Comparison of ENCODE assay signal across 9 cellular contexts in the genomic region with DNA sequence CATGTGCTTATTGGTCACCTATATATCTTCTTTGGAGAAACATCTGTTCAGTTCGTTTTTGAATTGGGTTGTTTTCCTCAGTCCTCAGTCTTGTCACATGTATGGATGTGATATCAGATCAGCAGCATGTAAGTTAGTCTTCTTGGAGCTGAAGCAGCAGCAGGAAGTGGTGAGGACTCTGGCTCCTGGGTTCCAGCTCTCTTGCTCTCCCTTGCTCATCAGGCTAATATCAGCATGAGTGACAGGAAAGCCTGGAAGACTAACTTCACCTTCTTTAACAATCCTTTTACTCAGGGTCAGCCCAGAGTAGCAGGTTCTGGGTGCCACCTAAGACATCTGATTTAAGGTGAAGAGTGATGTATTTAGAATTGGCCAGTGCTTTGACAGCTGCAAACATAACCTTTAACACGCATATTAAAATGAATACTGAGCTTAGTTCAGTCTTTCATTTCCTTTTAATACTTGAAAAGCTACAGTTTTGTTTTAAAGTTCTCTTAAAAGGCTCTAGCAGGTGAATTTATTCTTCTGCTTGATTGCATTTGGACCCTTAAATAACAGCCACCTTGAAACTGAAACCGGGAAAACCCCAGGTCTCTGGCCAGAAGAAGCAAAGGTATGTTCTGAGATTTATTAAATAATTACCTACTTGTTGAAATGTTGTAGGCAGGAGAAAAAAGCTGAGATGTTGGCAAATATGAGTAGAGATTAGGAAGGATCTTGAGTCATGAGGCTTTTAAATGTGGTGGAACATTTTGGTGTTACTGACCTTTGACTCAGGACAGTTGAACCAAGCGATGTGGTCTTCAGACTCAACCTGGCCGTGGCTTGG. TPM values are rescaled to one million over a fixed set of nuclear protein-coding genes. Genes with fewer than 3 reads are reported as not detected.
DNase-seq lines count a peak whose midpoint lies in the region; ATAC-seq and TF ChIP-seq lines count a peak whose summit lies in the region.
"Had no signal": no experiment of that assay in that cellular context is flagged by ENCODE, and none has a peak within 500 bp of the region (broad histone marks: within the 10 kb centered on the region; RNA-seq: fewer than 3 reads in every experiment).

No MANE protein-coding gene starts in this region.

- ATAC-seq in GM19328 (IDR thresholded peaks at IDR 0.05; ENCODE audit: unreplicated experiment) (peak; percentile 40), HG02798 (IDR thresholded peaks at IDR 0.05; ENCODE audit: poor library complexity, unreplicated experiment) (peak; percentile 56), HG03565 (IDR thresholded peaks at IDR 0.05; ENCODE audit: unreplicated experiment) (peak; percentile 22)

- DNase-seq in GM10266 (ENCODE audit: extremely low spot score) = peak; percentile 20
- DNase-seq in H4 (ENCODE audit: low spot score) = no peak
- no peak for DNase-seq in posterior vena cava (ENCODE audit: low spot score)
- DNase-seq in cerebellar cortex (ENCODE audit: low spot score) = no peak
- DNase-seq in COLO668 (lab: John Stamatoyannopoulos, UW; ENCODE audit: unreplicated experiment) = no peak
- DNase-seq: activated T-cell treated with anti-CD3 and anti-CD28 coated beads, Interleukin-2, amount 50 U/mL, for 48 hours had no signal

- intact Hi-C loops in posterior vena cava (cut with DNase I) = loop anchor here in 1 of 2 donors (10.0 kb wide), 1 partner anchor 553 kb away; the partner anchor contains the start of gene IGF1

- no peak for TF ChIP-seq CTCF in GM10266 (IDR thresholded peaks at IDR 0.05; ENCODE audit: control insufficient read depth, insufficient read depth, low read depth, missing control alignments)

RNA-seq across cellular contexts. Expression of gene DRAM1, which starts 54.3 kb away (rescaled TPM):
- 16.9 and 29.0 TPM in 2 replicates for total RNA-seq in H4 (2014; rRNA removed; shearing (Covaris generic))
- 10 to 100 TPM; 29.0 to 31.3 TPM for total RNA-seq in posterior vena cava
